In the genomic region with DNA sequence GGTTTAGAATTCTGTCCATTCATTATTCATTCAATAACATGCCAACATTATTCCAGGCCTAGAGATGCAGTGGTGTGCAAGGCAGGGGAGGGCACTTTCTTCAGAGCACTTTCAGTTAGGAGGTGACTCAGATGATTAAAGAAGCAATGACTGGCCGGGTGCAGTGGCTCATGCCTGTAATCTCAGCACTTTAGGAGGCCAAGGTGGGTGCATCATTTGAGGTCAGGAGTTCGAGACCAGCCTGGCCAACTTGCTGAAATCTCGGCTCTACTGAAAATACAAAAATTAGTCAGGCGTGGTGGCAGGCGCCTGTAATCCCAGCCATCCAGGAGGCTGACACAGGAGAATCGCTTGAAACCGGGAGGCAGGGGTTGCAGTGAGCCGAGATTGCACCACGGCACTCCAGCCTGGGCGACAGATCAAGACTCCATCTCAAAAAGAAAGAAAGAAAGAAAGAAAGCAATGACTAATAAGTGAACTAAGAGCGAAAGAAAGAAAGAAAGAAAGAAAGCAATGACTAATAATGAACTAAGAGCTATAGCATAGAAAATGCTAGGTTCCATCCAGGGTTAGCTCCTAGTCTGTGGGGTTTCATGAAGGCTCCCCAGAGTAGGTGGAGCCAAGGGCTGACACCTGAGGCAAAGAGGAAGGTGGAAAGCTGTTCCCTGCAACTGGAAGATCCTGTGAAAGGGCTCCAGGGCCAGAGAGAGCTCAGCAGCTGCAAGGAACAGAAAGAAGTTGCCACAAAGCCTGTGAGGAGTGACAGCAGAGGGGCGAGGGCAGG, we compare ENCODE assay signal across 1 cellular context.
TF ChIP-seq lines count a peak whose summit lies in the region.

No MANE protein-coding gene starts in this region.

TF ChIP-seq in GM12878, 131 proteins besides CTCF, POLR2A, EP300 and RAD21 (continued from another document):
- TF ChIP-seq ATF2 (IDR thresholded peaks at IDR 0.05; ENCODE audit: low read length) (0 out of 2 replicates have a peak, but pooled peaks have one; percentile 19), RAD51 (IDR thresholded peaks at IDR 0.05) (no peak), ZNF217 (IDR thresholded peaks at IDR 0.05) (0 out of 2 replicates have a peak, but pooled peaks have one; percentile 34), ATF3 (IDR thresholded peaks at IDR 0.05; ENCODE audit: borderline replicate concordance, extremely low read depth, low read depth, low read length) (no peak)
- TF ChIP-seq, protein P1, sequence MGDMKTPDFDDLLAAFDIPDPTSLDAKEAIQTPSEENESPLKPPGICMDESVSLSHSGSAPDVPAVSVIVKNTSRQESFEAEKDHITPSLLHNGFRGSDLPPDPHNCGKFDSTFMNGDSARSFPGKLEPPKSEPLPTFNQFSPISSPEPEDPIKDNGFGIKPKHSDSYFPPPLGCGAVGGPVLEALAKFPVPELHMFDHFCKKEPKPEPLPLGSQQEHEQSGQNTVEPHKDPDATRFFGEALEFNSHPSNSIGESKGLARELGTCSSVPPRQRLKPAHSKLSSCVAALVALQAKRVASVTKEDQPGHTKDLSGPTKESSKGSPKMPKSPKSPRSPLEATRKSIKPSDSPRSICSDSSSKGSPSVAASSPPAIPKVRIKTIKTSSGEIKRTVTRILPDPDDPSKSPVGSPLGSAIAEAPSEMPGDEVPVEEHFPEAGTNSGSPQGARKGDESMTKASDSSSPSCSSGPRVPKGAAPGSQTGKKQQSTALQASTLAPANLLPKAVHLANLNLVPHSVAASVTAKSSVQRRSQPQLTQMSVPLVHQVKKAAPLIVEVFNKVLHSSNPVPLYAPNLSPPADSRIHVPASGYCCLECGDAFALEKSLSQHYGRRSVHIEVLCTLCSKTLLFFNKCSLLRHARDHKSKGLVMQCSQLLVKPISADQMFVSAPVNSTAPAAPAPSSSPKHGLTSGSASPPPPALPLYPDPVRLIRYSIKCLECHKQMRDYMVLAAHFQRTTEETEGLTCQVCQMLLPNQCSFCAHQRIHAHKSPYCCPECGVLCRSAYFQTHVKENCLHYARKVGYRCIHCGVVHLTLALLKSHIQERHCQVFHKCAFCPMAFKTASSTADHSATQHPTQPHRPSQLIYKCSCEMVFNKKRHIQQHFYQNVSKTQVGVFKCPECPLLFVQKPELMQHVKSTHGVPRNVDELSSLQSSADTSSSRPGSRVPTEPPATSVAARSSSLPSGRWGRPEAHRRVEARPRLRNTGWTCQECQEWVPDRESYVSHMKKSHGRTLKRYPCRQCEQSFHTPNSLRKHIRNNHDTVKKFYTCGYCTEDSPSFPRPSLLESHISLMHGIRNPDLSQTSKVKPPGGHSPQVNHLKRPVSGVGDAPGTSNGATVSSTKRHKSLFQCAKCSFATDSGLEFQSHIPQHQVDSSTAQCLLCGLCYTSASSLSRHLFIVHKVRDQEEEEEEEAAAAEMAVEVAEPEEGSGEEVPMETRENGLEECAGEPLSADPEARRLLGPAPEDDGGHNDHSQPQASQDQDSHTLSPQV (IDR thresholded peaks at IDR 0.05) = no peak
